ENCODE assay signal across 32 cellular contexts in the genomic region with DNA sequence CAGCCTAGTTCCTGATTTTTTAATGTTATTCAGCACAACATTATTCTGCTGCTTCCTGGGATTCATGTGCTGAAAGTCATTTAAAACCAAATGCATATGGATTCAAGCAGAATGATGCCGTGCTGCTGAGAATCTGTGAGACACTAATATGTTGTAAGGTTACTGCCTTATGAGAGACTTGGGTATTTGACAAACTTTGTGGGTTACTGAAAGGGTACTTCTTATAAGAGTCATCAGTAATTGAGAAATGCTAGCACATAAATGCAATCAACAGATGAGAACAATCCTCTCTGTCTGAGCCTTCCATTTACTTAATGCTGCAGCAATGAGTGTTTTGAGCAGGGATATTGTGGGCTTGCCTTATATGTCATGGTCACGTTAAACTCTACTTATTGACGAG.
"Had no signal": no experiment of that assay in that cellular context is flagged by ENCODE, and none has a peak within 500 bp of the region (broad histone marks: within the 10 kb centered on the region; RNA-seq: fewer than 3 reads in every experiment).

No MANE protein-coding gene starts in this region.

- H3K27ac Mint-ChIP-seq: activated CD4-positive, alpha-beta memory T cell treated with anti-CD3 and anti-CD28 coated beads for 36 hours; activated CD4-positive, alpha-beta T cell treated with anti-CD3 and anti-CD28 coated beads for 36 hours; activated CD4-positive, alpha-beta T cell treated with anti-CD3 and anti-CD28 coated beads, Interleukin-2, amount 10 ng/mL, durations not matched to agents 24 days and 14 days; activated CD8-positive, alpha-beta memory T cell treated with anti-CD3 and anti-CD28 coated beads, Interleukin-2, amount 10 ng/mL, durations not matched to agents 7 days and 5 days; activated CD8-positive, alpha-beta T cell treated with anti-CD3 and anti-CD28 coated beads, Interleukin-2, amount 10 ng/mL, durations not matched to agents 7 days and 5 days; activated naive CD8-positive, alpha-beta T cell; activated T-helper 1 cell treated with anti-CD3 and anti-CD28 coated beads, Interleukin-12 subunit alpha, Interleukin-12 subunit beta, Interleukin-2, Interleukin-4 antibody, amounts not matched to agents 30 ng/mL and 10 ng/mL and 1 ng/mL, durations not matched to agents 14 hours and 24 hours and 36 hours; brain; T-helper 17 cell; T-helper 2 cell treated with Interferon-gamma antibody and Interleukin-4, amounts not matched to agents 5 μg/mL and 100 μg/mL, for 36 hours had no signal

- H3K4me3 Mint-ChIP-seq: activated CD4-positive, alpha-beta memory T cell treated with anti-CD3 and anti-CD28 coated beads for 36 hours; activated CD4-positive, alpha-beta T cell treated with anti-CD3 and anti-CD28 coated beads for 36 hours; activated CD4-positive, alpha-beta T cell treated with anti-CD3 and anti-CD28 coated beads, Interleukin-2, amount 10 ng/mL, durations not matched to agents 24 days and 14 days; activated CD8-positive, alpha-beta memory T cell treated with anti-CD3 and anti-CD28 coated beads, Interleukin-2, amount 10 ng/mL, durations not matched to agents 7 days and 5 days; activated CD8-positive, alpha-beta T cell treated with anti-CD3 and anti-CD28 coated beads, Interleukin-2, amount 10 ng/mL, durations not matched to agents 7 days and 5 days; activated naive CD8-positive, alpha-beta T cell; activated T-helper 1 cell treated with anti-CD3 and anti-CD28 coated beads, Interleukin-12 subunit alpha, Interleukin-12 subunit beta, Interleukin-2, Interleukin-4 antibody, amounts not matched to agents 30 ng/mL and 10 ng/mL and 1 ng/mL, durations not matched to agents 14 hours and 24 hours and 36 hours; brain; T-helper 17 cell; T-helper 2 cell treated with Interferon-gamma antibody and Interleukin-4, amounts not matched to agents 5 μg/mL and 100 μg/mL, for 36 hours had no signal

- H3K4me1 ChIP-seq: breast epithelium, colonic mucosa, esophagus squamous epithelium had no signal

- DNase-seq: activated CD4-positive, alpha-beta memory T cell treated with anti-CD3 and anti-CD28 coated beads for 36 hours; activated CD4-positive, alpha-beta T cell treated with anti-CD3 and anti-CD28 coated beads for 36 hours; activated CD4-positive, alpha-beta T cell treated with anti-CD3 and anti-CD28 coated beads, Interleukin-2, amount 10 ng/mL, durations not matched to agents 24 days and 14 days; activated CD4-positive, CD25-positive, alpha-beta regulatory T cell; activated CD4-positive, CD25-positive, alpha-beta regulatory T cell treated with anti-CD3 and anti-CD28 coated beads, Interleukin-2, amount 50 U/mL, for 72 hours; activated CD8-positive, alpha-beta memory T cell treated with anti-CD3 and anti-CD28 coated beads, Interleukin-2, amount 10 ng/mL, durations not matched to agents 7 days and 5 days; activated CD8-positive, alpha-beta memory T cell treated with anti-CD3 and anti-CD28 coated beads, Interleukin-2, amount 50 U/mL, for 4 hours; activated CD8-positive, alpha-beta T cell treated with anti-CD3 and anti-CD28 coated beads, Interleukin-2, amount 10 ng/mL, durations not matched to agents 7 days and 5 days; activated gamma-delta T cell; activated naive CD4-positive, alpha-beta T cell treated with anti-CD3 and anti-CD28 coated beads, Interleukin-2, amount 50 U/mL, for 16 hours; activated naive CD4-positive, alpha-beta T cell treated with Interleukin-2 at 50 U/mL for 16 hours; activated T-cell treated with anti-CD3 and anti-CD28 coated beads, Interleukin-2, amount 50 U/mL, for 1 hour; activated T-cell treated with anti-CD3 and anti-CD28 coated beads, Interleukin-2, amount 50 U/mL, for 48 hours; amygdala; aorta; central memory CD4-positive, alpha-beta T cell; cerebellar nuclear complex; colonic mucosa; effector CD8-positive, alpha-beta T cell; esophagus squamous epithelium; head of caudate nucleus; hippocampal formation; T-helper 1 cell; T-helper 17 cell; T1000 had no signal

- H3K4me1 Mint-ChIP-seq: activated CD4-positive, alpha-beta T cell treated with anti-CD3 and anti-CD28 coated beads for 36 hours; activated CD4-positive, alpha-beta T cell treated with anti-CD3 and anti-CD28 coated beads, Interleukin-2, amount 10 ng/mL, durations not matched to agents 24 days and 14 days; activated CD8-positive, alpha-beta memory T cell treated with anti-CD3 and anti-CD28 coated beads, Interleukin-2, amount 10 ng/mL, durations not matched to agents 7 days and 5 days; T-helper 17 cell had no signal

- H3K27me3 Mint-ChIP-seq: activated CD4-positive, alpha-beta memory T cell treated with anti-CD3 and anti-CD28 coated beads for 36 hours; activated CD4-positive, alpha-beta T cell treated with anti-CD3 and anti-CD28 coated beads for 36 hours; activated CD4-positive, alpha-beta T cell treated with anti-CD3 and anti-CD28 coated beads, Interleukin-2, amount 10 ng/mL, durations not matched to agents 24 days and 14 days; activated CD8-positive, alpha-beta memory T cell treated with anti-CD3 and anti-CD28 coated beads, Interleukin-2, amount 10 ng/mL, durations not matched to agents 7 days and 5 days; activated naive CD8-positive, alpha-beta T cell; brain; T-helper 17 cell had no signal

- H3K9me3 Mint-ChIP-seq: activated CD4-positive, alpha-beta T cell treated with anti-CD3 and anti-CD28 coated beads, Interleukin-2, amount 10 ng/mL, durations not matched to agents 24 days and 14 days had no signal

- ATAC-seq: activated CD4-positive, alpha-beta T cell treated with anti-CD3 and anti-CD28 coated beads for 36 hours; activated CD8-positive, alpha-beta memory T cell treated with anti-CD3 and anti-CD28 coated beads, Interleukin-2, amount 10 ng/mL, durations not matched to agents 7 days and 5 days; activated CD8-positive, alpha-beta T cell treated with anti-CD3 and anti-CD28 coated beads, Interleukin-2, amount 10 ng/mL, durations not matched to agents 7 days and 5 days; T-helper 17 cell had no signal

- H3K4me3 ChIP-seq: breast epithelium, cardiac muscle cell, colonic mucosa, esophagus squamous epithelium had no signal

- H3K27me3 ChIP-seq: breast epithelium, cardiac muscle cell, colonic mucosa, esophagus squamous epithelium had no signal

- H3K36me3 Mint-ChIP-seq: activated CD4-positive, alpha-beta memory T cell treated with anti-CD3 and anti-CD28 coated beads for 36 hours; activated CD8-positive, alpha-beta memory T cell treated with anti-CD3 and anti-CD28 coated beads, Interleukin-2, amount 10 ng/mL, durations not matched to agents 7 days and 5 days; activated naive CD8-positive, alpha-beta T cell had no signal

- H3K36me3 ChIP-seq: breast epithelium, cardiac muscle cell, colonic mucosa, esophagus squamous epithelium had no signal

- H3K9me3 ChIP-seq: breast epithelium, colonic mucosa, esophagus squamous epithelium had no signal

- H3K27ac ChIP-seq: breast epithelium, cardiac muscle cell, colonic mucosa, epithelial cell of prostate, esophagus squamous epithelium had no signal
